Comparison of ENCODE assay signal across 1 cellular context in genomic region chrX:109187473-109188168, GRCh38.
A peak's percentile ranks its signal among the peaks of the same experiment; 100 is the strongest.
TF ChIP-seq lines count a peak whose summit lies in the region.

No MANE protein-coding gene starts in this region.

TF ChIP-seq in GM12878, 131 proteins besides CTCF, POLR2A, EP300 and RAD21 (continued from another document and continues in another):
- TF ChIP-seq ZBTB11 (CRISPR knock-in tag; IDR thresholded peaks at IDR 0.05) = no peak
- TF ChIP-seq CEBPB (IDR thresholded peaks at IDR 0.05; ENCODE audit: borderline replicate concordance in 1 of 2, low read depth in 2 of 2, low read length in 2 of 2) = no peak
- no peak for TF ChIP-seq BHLHE40 (IDR thresholded peaks at IDR 0.05; ENCODE audit: borderline replicate concordance in 1 of 2, low read depth in 2 of 2, low read length in 1 of 2)
- TF ChIP-seq SREBF1 (IDR thresholded peaks at IDR 0.05; ENCODE audit: low read length) = no peak
- peak; percentile 34; the same call in 1 of the 2 replicates for TF ChIP-seq BMI1 (IDR thresholded peaks at IDR 0.05; ENCODE audit: borderline replicate concordance)
- TF ChIP-seq BACH1 (IDR thresholded peaks at IDR 0.05; ENCODE audit: borderline replicate concordance) = no peak
- no peak for TF ChIP-seq USF1 (IDR thresholded peaks at IDR 0.05; ENCODE audit: borderline replicate concordance, extremely low read length, insufficient read depth, low read depth, low read length)
- no peak for TF ChIP-seq RAD51 (IDR thresholded peaks at IDR 0.05)
- no peak for TF ChIP-seq SMC3 (IDR thresholded peaks at IDR 0.05; ENCODE audit: borderline replicate concordance, low read length)
- TF ChIP-seq REST (IDR thresholded peaks at IDR 0.05; ENCODE audit: low read depth, low read length) = no peak
- no peak for TF ChIP-seq FOS (IDR thresholded peaks at IDR 0.05; ENCODE audit: borderline replicate concordance, extremely low read depth, insufficient read length)
- no peak for TF ChIP-seq SUZ12 (IDR thresholded peaks at IDR 0.05; ENCODE audit: unreplicated experiment)
- TF ChIP-seq RELA (IDR thresholded peaks at IDR 0.05; ENCODE audit: borderline replicate concordance, partially characterized antibody) = no peak
- no peak for TF ChIP-seq MEF2B (IDR thresholded peaks at IDR 0.05; ENCODE audit: partially characterized antibody, poor library complexity, severe bottlenecking)
- no peak for TF ChIP-seq IRF5 (IDR thresholded peaks at IDR 0.05; ENCODE audit: borderline replicate concordance)
- no peak for TF ChIP-seq USF2 (IDR thresholded peaks at IDR 0.05; ENCODE audit: borderline replicate concordance, low read depth, low read length)
- no peak for TF ChIP-seq SRF (IDR thresholded peaks at IDR 0.05; ENCODE audit: low read depth in 2 of 2, low read length in 2 of 2)
- TF ChIP-seq ELK1 (IDR thresholded peaks at IDR 0.05; ENCODE audit: low read depth, low read length) = no peak
- peak; percentile 94 for TF ChIP-seq NR2F1 (conservative IDR thresholded peaks at IDR 0.05)
- no peak for TF ChIP-seq CREB1 (IDR thresholded peaks at IDR 0.05; ENCODE audit: low read depth)
- TF ChIP-seq TARDBP (IDR thresholded peaks at IDR 0.05; ENCODE audit: borderline replicate concordance) = no peak
- no peak for TF ChIP-seq CUX1 (IDR thresholded peaks at IDR 0.05; ENCODE audit: insufficient replicate concordance, low read depth, low read length)
- no peak for TF ChIP-seq NR2C2 (IDR thresholded peaks at IDR 0.05; ENCODE audit: borderline replicate concordance, control insufficient read depth, insufficient read length, low read depth)
- TF ChIP-seq MXI1 (IDR thresholded peaks at IDR 0.05; ENCODE audit: low read depth, low read length) = no peak
- no peak for TF ChIP-seq ATF2 (IDR thresholded peaks at IDR 0.05; ENCODE audit: low read length)
- TF ChIP-seq TCF3 (IDR thresholded peaks at IDR 0.05; ENCODE audit: borderline replicate concordance, insufficient read depth, low read depth, low read length) = no peak
- TF ChIP-seq PML (IDR thresholded peaks at IDR 0.05; ENCODE audit: low read length) = no peak
- no peak for TF ChIP-seq SIN3A (IDR thresholded peaks at IDR 0.05; ENCODE audit: low read depth, low read length)
- no peak for TF ChIP-seq CREM (IDR thresholded peaks at IDR 0.05; ENCODE audit: low read depth)
- no peak for TF ChIP-seq PKNOX1 (IDR thresholded peaks at IDR 0.05)
- TF ChIP-seq NRF1 (conservative IDR thresholded peaks at IDR 0.05; ENCODE audit: low read depth, low read length) = no peak
